Comparison of ENCODE assay signal across 26 cellular contexts in the genomic region with DNA sequence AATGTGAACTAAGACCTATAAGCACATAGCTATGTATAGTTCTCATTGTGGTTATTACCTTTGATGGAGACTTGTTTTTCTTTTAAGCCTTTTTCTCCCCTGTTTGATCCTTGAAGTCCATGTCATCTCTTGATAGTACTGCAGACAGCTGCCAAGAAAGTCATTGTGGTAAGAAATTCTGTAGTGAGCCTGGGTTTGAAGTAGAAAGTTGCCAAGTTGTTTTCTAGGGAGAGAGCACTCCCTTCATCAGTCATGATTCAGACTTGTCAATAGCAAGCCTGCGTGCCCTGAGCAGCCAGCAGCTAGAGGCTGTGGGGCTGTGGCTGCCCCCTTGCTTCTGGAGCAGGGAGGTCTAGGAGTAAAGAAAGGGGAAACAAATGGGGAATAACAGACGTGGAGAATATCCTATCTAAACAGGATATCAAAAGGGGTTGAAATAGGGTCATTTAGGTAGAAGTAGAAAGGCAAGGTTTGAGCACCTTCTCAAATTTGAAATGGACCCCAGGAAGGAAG. TPM values are rescaled to one million over a fixed set of nuclear protein-coding genes. Genes with fewer than 3 reads are reported as not detected.
"Had no signal": no experiment of that assay in that cellular context is flagged by ENCODE, and none has a peak within 500 bp of the region (broad histone marks: within the 10 kb centered on the region; RNA-seq: fewer than 3 reads in every experiment).

No MANE protein-coding gene starts in this region.

- H3K27me3 ChIP-seq: pancreas, tibial artery had no signal

- H3K36me3 ChIP-seq: esophagus squamous epithelium, heart left ventricle, left lung, neutrophil, pancreas, right atrium auricular region had no signal

- DNase-seq: activated CD4-positive, alpha-beta memory T cell treated with anti-CD3 and anti-CD28 coated beads, Interleukin-2, amount 10 ng/mL, durations not matched to agents 7 days and 5 days; activated CD4-positive, alpha-beta T cell treated with anti-CD3 and anti-CD28 coated beads for 4 hours; activated CD4-positive, CD25-positive, alpha-beta regulatory T cell; activated CD8-positive, alpha-beta memory T cell treated with anti-CD3 and anti-CD28 coated beads, Interleukin-2, amount 10 ng/mL, durations not matched to agents 7 days and 5 days; activated gamma-delta T cell; activated T-cell treated with anti-CD3 and anti-CD28 coated beads for 4 hours; anterior cingulate cortex; effector memory CD4-positive, alpha-beta T cell; esophagus squamous epithelium; heart left ventricle; kidney glomerular epithelial cell; left lung; natural killer cell; pancreas; psoas muscle; stimulated activated CD4-positive, alpha-beta T cell treated with anti-CD3 and anti-CD28 coated beads, Interleukin-12 subunit alpha, Interleukin-12 subunit beta, amount 100 ng/mL, for 4 hours; stimulated activated CD4-positive, alpha-beta T cell treated with anti-CD3 and anti-CD28 coated beads, Interleukin-1b, Interleukin-23, amount 100 ng/mL, for 48 hours; stimulated activated naive CD8-positive, alpha-beta T cell treated with anti-CD3 and anti-CD28 coated beads, Interleukin-15, amount 100 ng/mL, for 72 hours; SW 1271; T-helper 17 cell; tibial artery had no signal

- H3K9me3 ChIP-seq: esophagus squamous epithelium, heart left ventricle, left lung, neutrophil, pancreas, psoas muscle, right atrium auricular region, tibial artery had no signal

- H3K4me1 ChIP-seq: esophagus squamous epithelium, heart left ventricle, left lung, pancreas, psoas muscle, right atrium auricular region, tibial artery had no signal

- ATAC-seq: activated CD8-positive, alpha-beta memory T cell treated with anti-CD3 and anti-CD28 coated beads, Interleukin-2, amount 10 ng/mL, durations not matched to agents 7 days and 5 days; heart left ventricle; left lung; natural killer cell; pancreas; psoas muscle; stimulated activated naive CD8-positive, alpha-beta T cell treated with anti-CD3 and anti-CD28 coated beads, Interleukin-15, amount 100 ng/mL, for 72 hours; T-helper 17 cell had no signal

- FAIRE-seq: colon, pancreas had no signal

- H3K4me3 ChIP-seq: esophagus squamous epithelium, heart left ventricle, left lung, lung, pancreas, psoas muscle, right atrium auricular region, tibial artery had no signal

- H3K27ac ChIP-seq: esophagus squamous epithelium, heart left ventricle, left lung, neutrophil, pancreas, psoas muscle, right atrium auricular region, tibial artery had no signal

RNA-seq across cellular contexts. Expression of gene SP5, which starts 8.4 kb away (rescaled TPM):
- total RNA-seq: activated CD4-positive, alpha-beta memory T cell treated with anti-CD3 and anti-CD28 coated beads, Interleukin-2, amount 10 ng/mL, durations not matched to agents 7 days and 5 days; activated CD8-positive, alpha-beta memory T cell treated with anti-CD3 and anti-CD28 coated beads, Interleukin-2, amount 10 ng/mL, durations not matched to agents 7 days and 5 days; dermis microvascular lymphatic vessel endothelial cell; natural killer cell; T-helper 17 cell had no signal

RNA-seq across cellular contexts. Expression of gene ERICH2, which starts 46.7 kb away (rescaled TPM):
- total RNA-seq: activated CD4-positive, alpha-beta memory T cell treated with anti-CD3 and anti-CD28 coated beads, Interleukin-2, amount 10 ng/mL, durations not matched to agents 7 days and 5 days; activated CD8-positive, alpha-beta memory T cell treated with anti-CD3 and anti-CD28 coated beads, Interleukin-2, amount 10 ng/mL, durations not matched to agents 7 days and 5 days; dermis microvascular lymphatic vessel endothelial cell; esophagus squamous epithelium; natural killer cell; right atrium auricular region; T-helper 17 cell had no signal
